ENCODE assay signal across 19 cellular contexts in genomic region chr3:115113367-115113766, GRCh38. TPM values are rescaled to one million over a fixed set of nuclear protein-coding genes. Genes with fewer than 3 reads are reported as not detected.
DNase-seq lines count a peak whose midpoint lies in the region; ATAC-seq, FAIRE-seq and TF ChIP-seq lines count a peak whose summit lies in the region.
"Had no signal": no experiment of that assay in that cellular context is flagged by ENCODE, and none has a peak within 500 bp of the region (broad histone marks: within the 10 kb centered on the region; RNA-seq: fewer than 3 reads in every experiment).

No MANE protein-coding gene starts in this region.

- intact Hi-C loops in Calu3 (cut with micrococcal nuclease; ENCODE audit: unreplicated experiment) = no loop called here
- intact Hi-C loops in pancreas (cut with DNase I) = no loop called here

- WGBS in pancreas, 2 donors = 91 to 96% methylated on average over 1 of the region's 1 CpG

- H3K9me3 Mint-ChIP-seq in Calu3 (ENCODE audit: low read depth, unreplicated experiment) = no peaks in the 10 kb centered on the region
- H3K9me3 Mint-ChIP-seq: natural killer cell had no signal

- no peaks in the 10 kb centered on the region for H3K27me3 Mint-ChIP-seq in Calu3 (ENCODE audit: unreplicated experiment)

- H3K27ac Mint-ChIP-seq in Calu3 (ENCODE audit: unreplicated experiment) = no peak overlapping the region
- H3K27ac Mint-ChIP-seq: natural killer cell had no signal

- H3K4me1 ChIP-seq in SJCRH30 = peaks cover 32% of the 10 kb centered on the region
- peaks cover 0 to 6% (median 0%) of the 10 kb centered on the region in 3 donors for H3K4me1 ChIP-seq in pancreas
- H3K4me1 ChIP-seq: BLaER1 treated with 17β-estradiol and CSF1 and Interleukin-3, amounts not matched to agents 10 nM and 100 nM had no signal

- no TSS peak for BruUV-seq in Calu3 (replicated peaks; lab: Mats Ljungman, UMichigan)

- FAIRE-seq in pancreas (lab: Jason Lieb, UNC) = no peak
- FAIRE-seq: bronchial epithelial cell had no signal

- H3K36me3 Mint-ChIP-seq in Calu3 (ENCODE audit: insufficient read depth, unreplicated experiment) = no peaks in the 10 kb centered on the region
- H3K36me3 Mint-ChIP-seq: natural killer cell had no signal

- H3K9me3 ChIP-seq in SJCRH30 (replicated peaks) = no peaks in the 10 kb centered on the region
- H3K9me3 ChIP-seq in pancreas = no peaks in the 10 kb centered on the region
- H3K9me3 ChIP-seq: BLaER1 treated with 17β-estradiol and CSF1 and Interleukin-3, amounts not matched to agents 10 nM and 100 nM had no signal

- DNase-seq in Calu3 (peak; percentile 0), SJCRH30 (peak; percentile 55 to 60), fibroblast of the aortic adventitia (ENCODE audit: low read depth) (peak; percentile 76), pancreas (peak in 1 of 6 donors; percentile 13), Ammon's horn (ENCODE audit: low spot score) (no peak), RPMI8226 (no peak)
- DNase-seq in stimulated activated CD4-positive, alpha-beta T cell treated with anti-CD3 and anti-CD28 coated beads, Interleukin-12 subunit alpha, Interleukin-12 subunit beta, amount 100 ng/mL, for 4 hours = no peak
- DNase-seq: activated CD4-positive, alpha-beta T cell treated with anti-CD3 and anti-CD28 coated beads for 48 hours; activated naive CD4-positive, alpha-beta T cell treated with anti-CD3 and anti-CD28 coated beads, Interleukin-2, amount 50 U/mL, for 16 hours; activated T-cell treated with anti-CD3 and anti-CD28 coated beads for 4 hours; effector CD4-positive, alpha-beta T cell; foreskin melanocyte; HCEC 1CT; natural killer cell; NCI-H2029; NCI-H524 treated with DMSO at 0.1 percent for 48 hours had no signal

- ATAC-seq in pancreas = peak; percentile 28 to 66 (median 59)
- ATAC-seq: natural killer cell had no signal

- H3K4me1 Mint-ChIP-seq in Calu3 (ENCODE audit: low read depth, unreplicated experiment) = no peaks in the 10 kb centered on the region

- CTCF ChIA-PET in Calu3 (lab: Charles Lee) = no interaction called here

- H3K36me3 ChIP-seq in SJCRH30 (no peaks in the 10 kb centered on the region), pancreas (no peaks in the 10 kb centered on the region)
- H3K36me3 ChIP-seq: BLaER1 treated with 17β-estradiol and CSF1 and Interleukin-3, amounts not matched to agents 10 nM and 100 nM had no signal

- H3K4me3 Mint-ChIP-seq in Calu3 (ENCODE audit: low read depth, unreplicated experiment) = no peak overlapping the region
- H3K4me3 Mint-ChIP-seq: natural killer cell had no signal

- no peak for TF ChIP-seq CTCF in Calu3 (IDR thresholded peaks at IDR 0.05; ENCODE audit: unreplicated experiment)
- no peak for TF ChIP-seq CTCF in fibroblast of the aortic adventitia (IDR thresholded peaks at IDR 0.05; ENCODE audit: insufficient read depth, low read length)
- no peak for TF ChIP-seq CTCF in pancreas (IDR thresholded peaks at IDR 0.05)

- H3K27me3 ChIP-seq in SJCRH30 (no peaks in the 10 kb centered on the region), pancreas (no peaks in the 10 kb centered on the region)
- H3K27me3 ChIP-seq: BLaER1 treated with 17β-estradiol and CSF1 and Interleukin-3, amounts not matched to agents 10 nM and 100 nM had no signal

- H3K27ac ChIP-seq in SJCRH30 = peak overlapping the region; percentile 91
- no peak overlapping the region for H3K27ac ChIP-seq in pancreas
- H3K27ac ChIP-seq: BLaER1 treated with 17β-estradiol and CSF1 and Interleukin-3, amounts not matched to agents 10 nM and 100 nM had no signal

- no peak overlapping the region for H3K4me3 ChIP-seq in SJCRH30
- no peak overlapping the region for H3K4me3 ChIP-seq in fibroblast of the aortic adventitia (ENCODE audit: low read depth, low read length)
- H3K4me3 ChIP-seq in pancreas = no peak overlapping the region
- H3K4me3 ChIP-seq: BLaER1 treated with 17β-estradiol and CSF1 and Interleukin-3, amounts not matched to agents 10 nM and 100 nM; lung had no signal

RNA-seq across cellular contexts. Expression of gene ZBTB20, which starts 33.7 kb away (rescaled TPM):
- 24.1 and 28.3 TPM in 2 replicates for total RNA-seq in Calu3 (2022)
- total RNA-seq in SJCRH30 (2014; rRNA removed; shearing (Covaris generic)) = 5.3 and 7.7 TPM in 2 replicates
- 35.7 and 47.2 TPM in 2 replicates for total RNA-seq in fibroblast of the aortic adventitia (ENCODE audit: low replicate concordance)
- total RNA-seq in pancreas = 10 to 100 TPM; 34.7 to 81.5 (median 47.0) TPM
- 10 to 100 TPM in 1 of 2 donors, 1 to 10 TPM in 1; 1.3 to 16.0 TPM for polyA plus RNA-seq in pancreas

Comparison
In these comparisons a context has a peak if more than half of its experiments do, and no peak if none do; other contexts are left out.
1. DNase-seq: peak in Calu3 (single experiment), SJCRH30 (2 of 2) and fibroblast of the aortic adventitia (single experiment); none in Ammon's horn (single experiment), stimulated activated CD4-positive, alpha-beta T cell treated with anti-CD3 and anti-CD28 coated beads, Interleukin-12 subunit alpha, Interleukin-12 subunit beta, amount 100 ng/mL, for 4 hours (single experiment) and RPMI8226 (single experiment).